ENCODE assay signal across 20 cellular contexts in the genomic region with DNA sequence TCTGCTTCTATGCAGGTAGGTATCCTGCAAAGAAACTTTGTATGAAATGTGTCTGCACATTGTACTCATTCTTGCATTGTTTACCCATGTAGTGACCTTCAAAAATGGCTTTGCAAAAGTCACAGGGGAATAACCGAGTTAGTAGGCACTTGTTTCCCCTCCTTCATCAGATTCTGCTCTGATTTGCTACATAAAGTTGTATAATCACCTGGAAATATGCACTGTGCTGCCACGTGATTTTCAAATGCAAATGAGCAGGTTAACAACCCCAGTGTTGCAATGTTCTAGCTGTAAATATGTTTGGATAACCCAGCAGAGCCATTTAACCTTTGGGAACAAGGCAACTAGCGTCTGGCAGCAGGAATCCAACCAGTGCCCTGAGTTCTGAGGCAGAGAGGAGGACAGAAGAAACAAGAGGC. TPM values are rescaled to one million over a fixed set of nuclear protein-coding genes. Genes with fewer than 3 reads are reported as not detected.
A peak's percentile ranks its signal among the peaks of the same experiment; 100 is the strongest.
DNase-seq lines count a peak whose midpoint lies in the region; ATAC-seq and TF ChIP-seq lines count a peak whose summit lies in the region.
"Had no signal": no experiment of that assay in that cellular context is flagged by ENCODE, and none has a peak within 500 bp of the region (broad histone marks: within the 10 kb centered on the region; RNA-seq: fewer than 3 reads in every experiment).

A gene (plus strand): TSS at position 321 of the 419 bp plus-strand sequence. CDS start 184 bp downstream, outside the sequence.

- no peaks in the 10 kb centered on the region for H3K4me1 ChIP-seq in colonic mucosa
- H3K4me1 ChIP-seq: HAP-1 had no signal

- no peaks in the 10 kb centered on the region for H3K4me1 Mint-ChIP-seq in endothelial cell (ENCODE audit: unreplicated experiment)
- H3K4me1 Mint-ChIP-seq: CD14-positive monocyte had no signal

- H3K9ac ChIP-seq in colonic mucosa (ENCODE audit: low read depth in 2 of 2, low read length in 2 of 2) = no peak within 1 kb of the TSS

- H3K4me3 ChIP-seq in colonic mucosa = no peak within 1 kb of the TSS
- H3K4me3 ChIP-seq: HAP-1 had no signal

- H3K9me3 ChIP-seq in colonic mucosa = no peaks in the 10 kb centered on the region
- H3K9me3 ChIP-seq: HAP-1 had no signal

- H3K27me3 ChIP-seq in colonic mucosa = no peaks in the 10 kb centered on the region

- DNase-seq in HuH-7 (ENCODE audit: low spot score) (peak; percentile 82), colonic mucosa (peak; percentile 18), left colon (peak in 1 of 2 donors; percentile 5), renal cortical epithelial cell (ENCODE audit: low read depth) (peak; percentile 73), T-helper 1 cell (no peak), endothelial cell (ENCODE audit: low spot score) (no peak)
- DNase-seq: EL, GF-D8, Karpas-422, NCI-H1694 treated with DMSO at 0.1 percent for 48 hours, NCI-H2081 treated with DMSO at 0.1 percent for 48 hours, NCI-H446 treated with DMSO at 0.1 percent for 48 hours, NCI-H526 treated with DMSO at 0.1 percent for 48 hours, OCI-M1 had no signal

- H3K36me3 Mint-ChIP-seq in endothelial cell (ENCODE audit: low read depth, unreplicated experiment) = no peaks in the 10 kb centered on the region
- H3K36me3 Mint-ChIP-seq: CD14-positive monocyte had no signal

- H3K4me3 Mint-ChIP-seq in endothelial cell (ENCODE audit: unreplicated experiment) = no peak within 1 kb of the TSS
- H3K4me3 Mint-ChIP-seq: B cell, CD14-positive monocyte had no signal

- TF ChIP-seq CTCF in colonic mucosa (IDR thresholded peaks at IDR 0.05) = no peak
- TF ChIP-seq CTCF in endothelial cell (IDR thresholded peaks at IDR 0.05; ENCODE audit: unreplicated experiment) = no peak

- H3K27me3 Mint-ChIP-seq in endothelial cell (ENCODE audit: unreplicated experiment) = no peaks in the 10 kb centered on the region

- no peak within 1 kb of the TSS for H3K27ac Mint-ChIP-seq in endothelial cell (ENCODE audit: unreplicated experiment)
- H3K27ac Mint-ChIP-seq: B cell, CD14-positive monocyte had no signal

- ATAC-seq in left colon (peak; percentile 87), HG03095 (IDR thresholded peaks at IDR 0.05; ENCODE audit: unreplicated experiment) (no peak)

- intact Hi-C loops in colonic mucosa (cut with DNase I) (no loop called here), left colon (cut with DNase I, micrococcal nuclease) (no loop called here)

- H3K9me3 Mint-ChIP-seq in endothelial cell (ENCODE audit: unreplicated experiment) = no peaks in the 10 kb centered on the region

- no peaks in the 10 kb centered on the region for H3K36me3 ChIP-seq in colonic mucosa
- H3K36me3 ChIP-seq: HAP-1 had no signal

- no peak within 1 kb of the TSS for H3K27ac ChIP-seq in colonic mucosa

RNA-seq across cellular contexts. Expression of the gene that starts here (rescaled TPM):
- total RNA-seq in colonic mucosa (1 to 10 TPM; 1.0 to 1.2 TPM), left colon (1 to 10 TPM; 2.3 to 3.6 TPM), renal cortical epithelial cell (0.99 TPM in 1 of 2 replicates, not detected in the other), endothelial cell (ENCODE audit: unreplicated experiment) (not detected)
- total RNA-seq: B cell, MCF 10A, SK-MEL-5 had no signal

Comparison
In these comparisons a context has a peak if more than half of its experiments do, and no peak if none do; other contexts are left out.
1. Peak in DNase-seq in renal cortical epithelial cell; RNA of the gene not detected or under 1 TPM.
2. DNase-seq: peak in HuH-7 (single experiment) and colonic mucosa (single experiment); none in T-helper 1 cell (0 of 5) and endothelial cell (single experiment).